7 cellular contexts compared by ENCODE assay signal in genomic region chr16:26860506-26860905, GRCh38.
"Had no signal": no experiment of that assay in that cellular context is flagged by ENCODE, and none has a peak within 500 bp of the region (broad histone marks: within the 10 kb centered on the region; RNA-seq: fewer than 3 reads in every experiment).

No MANE protein-coding gene starts in this region.

- H3K27me3 Mint-ChIP-seq: IgD-negative memory B cell had no signal

- H3K4me1 Mint-ChIP-seq: IgD-negative memory B cell had no signal

- H3K27ac ChIP-seq: HL-60 had no signal

- DNase-seq: IMR-90, KBM-7, KG1 had no signal

- H3K4me3 Mint-ChIP-seq: IgD-negative memory B cell had no signal

- H3K4me3 ChIP-seq: K562 had no signal

- ATAC-seq: HepG2, K562 had no signal

- H3K36me3 Mint-ChIP-seq: IgD-negative memory B cell had no signal
